Comparison of ENCODE assay signal across 8 cellular contexts in the genomic region with DNA sequence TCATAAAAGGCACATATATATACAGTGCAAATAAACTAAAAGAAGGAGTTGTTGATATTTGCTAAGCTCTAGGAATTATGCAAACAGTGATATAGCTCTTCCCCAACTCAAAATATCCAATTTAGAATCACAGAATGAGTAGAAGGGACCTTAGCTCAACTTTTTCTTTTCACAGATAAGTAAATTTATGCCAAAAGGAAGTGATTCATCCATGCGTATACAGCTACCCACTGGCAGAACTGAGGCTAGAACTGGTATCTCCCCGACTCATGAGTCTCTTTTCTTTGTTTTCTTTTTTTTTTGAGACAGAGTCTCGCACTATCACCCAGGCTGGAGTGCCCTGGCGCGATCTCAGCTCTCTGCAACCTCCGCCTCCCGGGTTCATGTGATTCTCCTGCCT. TPM values are rescaled to one million over a fixed set of nuclear protein-coding genes. Genes with fewer than 3 reads are reported as not detected.
A peak's percentile ranks its signal among the peaks of the same experiment; 100 is the strongest.
DNase-seq lines count a peak whose midpoint lies in the region; ATAC-seq and TF ChIP-seq lines count a peak whose summit lies in the region.

No MANE protein-coding gene starts in this region.

- no peak for TF ChIP-seq CTCF in osteocyte (IDR thresholded peaks at IDR 0.05)

- H3K9me3 Mint-ChIP-seq in central memory CD8-positive, alpha-beta T cell = no peaks in the 10 kb centered on the region
- no peaks in the 10 kb centered on the region for H3K9me3 Mint-ChIP-seq in osteocyte (ENCODE audit: unreplicated experiment)

- DNase-seq in Daoy (ENCODE audit: low read depth) (peak; percentile 74), NCI-H226 (peak; percentile 68), osteocyte (ENCODE audit: extremely low spot score, unreplicated experiment) (no peak), NCI-H2029 (lab: John Stamatoyannopoulos, UW) (no peak), NCI-H1930 (lab: John Stamatoyannopoulos, UW) (no peak), occipital lobe (lab: John Stamatoyannopoulos, UW) (no peak)
- no peak for DNase-seq in central memory CD8-positive, alpha-beta T cell (ENCODE audit: low spot score in 2 of 2)

- peaks cover 49% of the 10 kb centered on the region for H3K4me1 Mint-ChIP-seq in central memory CD8-positive, alpha-beta T cell
- peaks cover 39% of the 10 kb centered on the region for H3K4me1 Mint-ChIP-seq in osteocyte (ENCODE audit: unreplicated experiment)

- peak overlapping the region; percentile 2 for H3K4me3 Mint-ChIP-seq in central memory CD8-positive, alpha-beta T cell
- H3K4me3 Mint-ChIP-seq in osteocyte (ENCODE audit: unreplicated experiment) = peak overlapping the region; percentile 53

- peak; percentile 77 for ATAC-seq in central memory CD8-positive, alpha-beta T cell (replicated peaks; ENCODE audit: extremely low read depth, poor library complexity, severe bottlenecking)
- no peak for ATAC-seq in HG03095 (IDR thresholded peaks at IDR 0.05; ENCODE audit: unreplicated experiment)

- no peaks in the 10 kb centered on the region for H3K27me3 Mint-ChIP-seq in central memory CD8-positive, alpha-beta T cell
- H3K27me3 Mint-ChIP-seq in osteocyte (ENCODE audit: unreplicated experiment) = no peaks in the 10 kb centered on the region

- H3K36me3 Mint-ChIP-seq in central memory CD8-positive, alpha-beta T cell (ENCODE audit: insufficient read depth) = peaks cover 2% of the 10 kb centered on the region
- H3K36me3 Mint-ChIP-seq in osteocyte (ENCODE audit: unreplicated experiment) = peaks cover 33% of the 10 kb centered on the region

- peak overlapping the region; percentile 25 for H3K27ac Mint-ChIP-seq in central memory CD8-positive, alpha-beta T cell (ENCODE audit: low read depth)
- H3K27ac Mint-ChIP-seq in osteocyte (ENCODE audit: unreplicated experiment) = peak overlapping the region; percentile 84

RNA-seq across cellular contexts. Expression of gene SVIL, which starts 54.2 kb away (rescaled TPM):
- total RNA-seq in Daoy (2014; rRNA removed; shearing (Covaris generic)) = 15.3 and 22.9 TPM in 2 replicates
- total RNA-seq in osteocyte (257 and 258 TPM in 2 replicates), occipital lobe (14.5 TPM)

Comparison
In these comparisons a context has a peak if more than half of its experiments do, and no peak if none do; other contexts are left out.
1. DNase-seq: peak in Daoy (single experiment) and NCI-H226 (single experiment); none in central memory CD8-positive, alpha-beta T cell (0 of 2), osteocyte (single experiment), NCI-H2029 (single experiment), NCI-H1930 (0 of 2) and occipital lobe (single experiment).
2. RNA of gene SVIL, which starts 54.2 kb away (total RNA-seq): 257 to 258 TPM in osteocyte; 15.3 to 22.9 TPM in Daoy and 14.5 TPM in occipital lobe (single experiment); every median in the first group is over 10 times any median in the second.